ENCODE assay signal across 21 cellular contexts in genomic region chr6:56573624-56574023, GRCh38.
DNase-seq lines count a peak whose midpoint lies in the region; ATAC-seq and TF ChIP-seq lines count a peak whose summit lies in the region.
"Had no signal": no experiment of that assay in that cellular context is flagged by ENCODE, and none has a peak within 500 bp of the region (broad histone marks: within the 10 kb centered on the region; RNA-seq: fewer than 3 reads in every experiment).

No MANE protein-coding gene starts in this region.

- 24% methylated on average over 2 of the region's 2 CpGs for WGBS in right cardiac atrium

- TF ChIP-seq CTCF in left lung (IDR thresholded peaks at IDR 0.05) = no peak
- TF ChIP-seq CTCF in osteoblast (IDR thresholded peaks at IDR 0.05; ENCODE audit: extremely low read depth, low read depth, low read length) = no peak
- no peak for TF ChIP-seq CTCF in PC-3 (conservative IDR thresholded peaks at IDR 0.05; ENCODE audit: low read depth, low read length)

- no peak overlapping the region for H3K9ac ChIP-seq in PC-3 (ENCODE audit: low read length)

- H3K27ac ChIP-seq in right cardiac atrium (ENCODE audit: low read length) = no peak overlapping the region
- H3K27ac ChIP-seq in left lung = no peak overlapping the region
- peak overlapping the region; percentile 0 for H3K27ac ChIP-seq in osteoblast (ENCODE audit: low read depth, low read length)
- no peak overlapping the region for H3K27ac ChIP-seq in PC-3 (ENCODE audit: low read length)
- H3K27ac ChIP-seq: 22Rv1, HL-60 had no signal

- H3F3A ChIP-seq in PC-3 (ENCODE audit: low read length, unreplicated experiment) = peaks cover 2% of the 10 kb centered on the region

- no peaks in the 10 kb centered on the region for H3K27me3 ChIP-seq in right cardiac atrium (ENCODE audit: control insufficient read depth, insufficient read depth)
- H3K27me3 ChIP-seq in left lung = no peaks in the 10 kb centered on the region
- H3K27me3 ChIP-seq in osteoblast (ENCODE audit: insufficient read depth, low read length) = no peaks in the 10 kb centered on the region
- no peaks in the 10 kb centered on the region for H3K27me3 ChIP-seq in PC-3 (ENCODE audit: low read length)
- H3K27me3 ChIP-seq: BE2C had no signal

- CTCF ChIA-PET in PC-3 (lab: Charles Lee) = interaction anchor here (0.7 kb wide), 1 partner anchor 48 kb away, joined by 4 read pairs; no protein-coding TSS in a partner anchor

- H3K9me2 ChIP-seq in PC-3 (replicated peaks; ENCODE audit: low read length) = no peaks in the 10 kb centered on the region

- H3K4me2 ChIP-seq in osteoblast (ENCODE audit: insufficient read depth, low read length) (no peak overlapping the region), PC-3 (ENCODE audit: low read length) (no peak overlapping the region)

- no peak overlapping the region for H2AFZ ChIP-seq in osteoblast (ENCODE audit: low read length)
- no peak overlapping the region for H2AFZ ChIP-seq in PC-3 (ENCODE audit: low read length)

- no peaks in the 10 kb centered on the region for H3K4me1 ChIP-seq in right cardiac atrium (ENCODE audit: control insufficient read depth, insufficient read depth, low read length)
- no peaks in the 10 kb centered on the region for H3K4me1 ChIP-seq in left lung
- no peaks in the 10 kb centered on the region for H3K4me1 ChIP-seq in osteoblast (ENCODE audit: insufficient read depth, low read length)
- peaks cover under 1% of the 10 kb centered on the region for H3K4me1 ChIP-seq in PC-3 (ENCODE audit: insufficient read depth, low read length)

- POLR2A ChIA-PET in PC-3 (lab: Charles Lee; ENCODE audit: unreplicated experiment) = no interaction called here

- H3K9me3 ChIP-seq in right cardiac atrium (ENCODE audit: control insufficient read depth, low read length) = no peaks in the 10 kb centered on the region
- H3K9me3 ChIP-seq in left lung = no peaks in the 10 kb centered on the region
- H3K9me3 ChIP-seq in osteoblast (ENCODE audit: low read depth, low read length) = no peaks in the 10 kb centered on the region
- no peaks in the 10 kb centered on the region for H3K9me3 ChIP-seq in PC-3 (ENCODE audit: low read length)
- H3K9me3 ChIP-seq: BE2C, HAP-1 had no signal

- DNase-seq in Right ventricle myocardium inferior (ENCODE audit: missing footprints) (no peak), right cardiac atrium (no peak), amniotic epithelial cell (ENCODE audit: low read depth) (peak; percentile 73), left lung (no peak), osteoblast (ENCODE audit: insufficient read length, low spot score, missing footprints) (no peak), PC-3 (no peak), NCI-H526 treated with DMSO at 0.1 percent for 48 hours (lab: John Stamatoyannopoulos, UW) (no peak)
- DNase-seq: CD4-positive, alpha-beta memory T cell; DMS79 treated with DMSO at 0.1 percent for 48 hours; NCI-H1105 treated with DMSO at 0.1 percent for 48 hours; NCI-H187; NCI-H226; NCI-H526; NK-92 treated with Interleukin-12 subunit alpha and Interleukin-12 subunit beta, amount 100 ng/mL, for 24 hours; OCI-M1; RPMI8226 had no signal

- H3K4me3 ChIP-seq in right cardiac atrium (ENCODE audit: low read length) = no peak overlapping the region
- no peak overlapping the region for H3K4me3 ChIP-seq in left lung
- no peak overlapping the region for H3K4me3 ChIP-seq in osteoblast (ENCODE audit: insufficient read depth, low read length)
- H3K4me3 ChIP-seq in PC-3 (ENCODE audit: low read length) = no peak overlapping the region
- H3K4me3 ChIP-seq: HAP-1 had no signal

- H3K36me3 ChIP-seq in left lung (no peaks in the 10 kb centered on the region), osteoblast (ENCODE audit: insufficient read depth, low read length) (peaks cover 70% of the 10 kb centered on the region), PC-3 (ENCODE audit: low read depth, low read length) (no peaks in the 10 kb centered on the region)
- H3K36me3 ChIP-seq: HAP-1 had no signal

- H3K79me2 ChIP-seq in osteoblast (ENCODE audit: insufficient read depth, low read length) = peaks cover 5% of the 10 kb centered on the region
- no peaks in the 10 kb centered on the region for H3K79me2 ChIP-seq in PC-3 (ENCODE audit: low read length)

- no TSS peak for BruUV-seq in PC-3 (replicated peaks; lab: Mats Ljungman, UMichigan)

- intact Hi-C loops in Right ventricle myocardium inferior (cut with DNase I) = no loop called here
- intact Hi-C loops in right cardiac atrium (cut with DNase I) = loop anchor here in 1 of 4 donors (5.0 kb wide), 1 partner anchor 211 kb away; no protein-coding TSS in a partner anchor
- intact Hi-C loops in left lung (cut with DNase I) = no loop called here
- intact Hi-C loops in PC-3 (cut with micrococcal nuclease) = no loop called here

- ATAC-seq in Right ventricle myocardium inferior (peak; percentile 52), right cardiac atrium (no peak), left lung (peak; percentile 14), GM21529 (IDR thresholded peaks at IDR 0.05; ENCODE audit: unreplicated experiment) (no peak), PC-3 (no peak)

- H4K20me1 ChIP-seq in osteoblast (ENCODE audit: insufficient read depth, low read length) = peaks cover 4% of the 10 kb centered on the region
- no peaks in the 10 kb centered on the region for H4K20me1 ChIP-seq in PC-3 (ENCODE audit: low read length)

Comparison
In these comparisons a context has a peak if more than half of its experiments do, and no peak if none do; other contexts are left out.
1. ATAC-seq: peak in Right ventricle myocardium inferior (single experiment) and left lung (single experiment); none in right cardiac atrium (0 of 2), GM21529 (single experiment) and PC-3 (single experiment).